Comparison of ENCODE assay signal across 7 cellular contexts in the genomic region with DNA sequence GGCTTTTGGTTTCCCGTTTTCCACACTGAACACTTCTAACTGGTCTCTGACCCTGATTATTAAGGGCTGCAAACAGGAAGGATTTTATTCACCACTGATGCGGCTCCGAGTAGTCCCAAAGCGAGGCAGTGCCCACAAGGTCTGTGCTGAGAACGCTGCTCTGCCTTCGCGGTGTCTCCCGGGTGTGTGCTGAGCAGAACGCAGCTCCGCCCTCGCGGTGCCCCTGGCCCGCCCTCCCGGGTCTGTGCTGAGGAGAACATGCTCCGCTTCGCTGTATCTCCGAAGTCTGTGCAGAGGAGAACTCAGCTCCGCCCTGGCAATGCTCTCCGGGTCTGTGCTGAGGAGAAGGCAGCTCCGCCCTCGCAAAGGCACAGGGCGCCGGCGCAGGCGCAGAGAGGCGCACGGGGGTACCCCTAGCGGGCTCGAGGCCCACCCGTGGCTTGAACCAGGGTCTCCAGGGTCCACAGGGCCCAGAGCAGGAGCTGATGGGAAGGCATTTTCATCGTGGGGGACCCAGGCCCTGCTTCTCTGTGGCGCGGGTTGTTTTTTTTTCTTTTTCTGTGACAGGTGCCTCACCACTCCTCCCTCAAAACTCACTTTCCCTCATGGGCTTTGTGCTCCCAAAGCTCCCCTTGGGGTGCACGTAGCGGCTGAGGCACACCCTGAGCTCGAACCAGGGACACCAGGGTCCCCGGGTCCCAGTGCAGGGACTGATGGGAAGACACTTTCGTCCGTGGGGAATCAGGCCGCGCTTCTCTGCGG.
DNase-seq lines count a peak whose midpoint lies in the region; ATAC-seq and TF ChIP-seq lines count a peak whose summit lies in the region.
"Not testable (repeated sequence)": the region's sequence is repeated elsewhere in the genome, so short reads cannot be mapped to it uniquely, and the experiment has no call there.

No MANE protein-coding gene starts in this region.

- POLR2A ChIA-PET in activated CD4-positive, alpha-beta T cell treated with anti-CD3 and anti-CD28 coated beads for 36 hours (lab: Charles Lee), result not testable (repeated sequence)

- not testable (repeated sequence) for H3K4me1 Mint-ChIP-seq in activated CD4-positive, alpha-beta T cell treated with anti-CD3 and anti-CD28 coated beads for 36 hours; activated naive CD4-positive, alpha-beta T cell treated with anti-CD3 and anti-CD28 coated beads, Interleukin-2, amount 50 U/mL, for 24 hours
- H3K4me1 Mint-ChIP-seq in naive B cell, result peaks cover 0 to 11% (median 4%) of the 10 kb centered on the region in 3 donors

- DNase-seq in NCI-H2171 (lab: John Stamatoyannopoulos, UW) (peak; percentile 43), fibroblast of mammary gland (ENCODE audit: low read depth) (peak; percentile 67), naive B cell (peak; percentile 84)
- DNase-seq in activated CD4-positive, alpha-beta T cell treated with anti-CD3 and anti-CD28 coated beads for 36 hours, result peak; percentile 92
- DNase-seq in stimulated activated CD4-positive, alpha-beta T cell treated with anti-CD3 and anti-CD28 coated beads, Interleukin-4, amount 100 ng/mL, for 4 hours, result peak; percentile 83 to 93

- H3K27ac Mint-ChIP-seq in activated CD4-positive, alpha-beta T cell treated with anti-CD3 and anti-CD28 coated beads for 36 hours, result not testable (repeated sequence)
- H3K27ac Mint-ChIP-seq in activated naive CD4-positive, alpha-beta T cell treated with anti-CD3 and anti-CD28 coated beads, Interleukin-2, amount 50 U/mL, for 24 hours, result peak overlapping the region; percentile 46
- H3K27ac Mint-ChIP-seq in naive B cell, result peak overlapping the region in 2 of 6 donors; percentile 26 to 70

- peak; percentile 49 for TF ChIP-seq POLR2A in GM18526 (IDR thresholded peaks at IDR 0.05; ENCODE audit: extremely low read depth, insufficient read length)

- not testable (repeated sequence) for H3K36me3 Mint-ChIP-seq in activated CD4-positive, alpha-beta T cell treated with anti-CD3 and anti-CD28 coated beads for 36 hours (ENCODE audit: low read depth); activated naive CD4-positive, alpha-beta T cell treated with anti-CD3 and anti-CD28 coated beads, Interleukin-2, amount 50 U/mL, for 24 hours; naive B cell

- TF ChIP-seq CTCF in fibroblast of mammary gland (conservative IDR thresholded peaks at IDR 0.05; ENCODE audit: control insufficient read depth, insufficient read depth, low read depth, low read length), result not testable (repeated sequence)

- peak overlapping the region; percentile 59 for H3K4me3 Mint-ChIP-seq in activated CD4-positive, alpha-beta T cell treated with anti-CD3 and anti-CD28 coated beads for 36 hours
- H3K4me3 Mint-ChIP-seq in activated naive CD4-positive, alpha-beta T cell treated with anti-CD3 and anti-CD28 coated beads, Interleukin-2, amount 50 U/mL, for 24 hours, result peak overlapping the region; percentile 78
- peak overlapping the region; percentile 35 to 98 (median 74) for H3K4me3 Mint-ChIP-seq in naive B cell

- H3K27me3 Mint-ChIP-seq in activated CD4-positive, alpha-beta T cell treated with anti-CD3 and anti-CD28 coated beads for 36 hours; activated naive CD4-positive, alpha-beta T cell treated with anti-CD3 and anti-CD28 coated beads, Interleukin-2, amount 50 U/mL, for 24 hours; naive B cell: not testable (repeated sequence)

- CTCF ChIA-PET in activated CD4-positive, alpha-beta T cell treated with anti-CD3 and anti-CD28 coated beads for 36 hours (lab: Charles Lee), result not testable (repeated sequence)

- intact Hi-C loops in activated CD4-positive, alpha-beta T cell treated with anti-CD3 and anti-CD28 coated beads for 36 hours (cut with DNase I, micrococcal nuclease), result not testable (repeated sequence)

- not testable (repeated sequence) for H3K9me3 Mint-ChIP-seq in activated CD4-positive, alpha-beta T cell treated with anti-CD3 and anti-CD28 coated beads for 36 hours (ENCODE audit: low read depth); activated naive CD4-positive, alpha-beta T cell treated with anti-CD3 and anti-CD28 coated beads, Interleukin-2, amount 50 U/mL, for 24 hours; naive B cell

- not testable (repeated sequence) for H3K4me3 ChIP-seq in fibroblast of mammary gland (ENCODE audit: control insufficient read depth, low read depth, low read length)

- ATAC-seq in activated CD4-positive, alpha-beta T cell treated with anti-CD3 and anti-CD28 coated beads for 36 hours, result peak; percentile 81
- peak; percentile 68 to 76 for ATAC-seq in naive B cell (ENCODE audit: low read depth in 2 of 2)
